Comparison of ENCODE assay signal across 21 cellular contexts in the genomic region with DNA sequence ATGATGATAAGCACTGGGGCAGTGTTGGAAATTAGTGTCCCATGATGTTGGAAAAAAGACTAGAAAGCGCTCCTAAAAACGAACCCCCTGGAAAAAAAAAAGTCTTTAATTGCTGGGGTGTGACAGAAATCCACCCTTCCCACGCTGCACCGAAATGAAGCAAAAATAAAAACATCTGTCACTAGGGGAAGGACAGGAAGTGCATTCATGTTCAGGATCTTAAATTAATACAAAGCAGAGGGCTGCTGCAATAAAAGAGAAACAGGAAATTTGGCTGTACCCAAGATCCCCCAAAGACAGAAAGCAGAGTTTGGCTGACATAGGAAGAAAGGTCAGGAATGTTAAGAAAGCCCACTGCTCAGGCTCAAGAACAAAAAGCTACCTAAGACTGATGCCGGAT.
"Had no signal": no experiment of that assay in that cellular context is flagged by ENCODE, and none has a peak within 500 bp of the region (broad histone marks: within the 10 kb centered on the region; RNA-seq: fewer than 3 reads in every experiment).

No MANE protein-coding gene starts in this region.

- DNase-seq: colonic mucosa; effector CD8-positive, alpha-beta T cell; heart left ventricle; hippocampal formation; kidney glomerular epithelial cell; mammary epithelial cell; mucosa of descending colon; naive thymus-derived CD8-positive, alpha-beta T cell; nucleus accumbens; ovary; right cardiac atrium; stimulated activated CD4-positive, alpha-beta T cell treated with anti-CD3 and anti-CD28 coated beads, Interleukin-4, amount 100 ng/mL, for 1 hour; stimulated activated CD8-positive, alpha-beta memory T cell treated with anti-CD3 and anti-CD28 coated beads, Interleukin-4, amount 100 ng/mL, for 48 hours; stimulated activated naive CD8-positive, alpha-beta T cell treated with anti-CD3 and anti-CD28 coated beads, Interleukin-15, Interleukin-2, amounts not matched to agents 100 U/mL and 50 U/mL, for 24 hours; thyroid gland; upper lobe of left lung; uterus had no signal

- ATAC-seq: esophagus mucosa; heart left ventricle; left lobe of liver; mucosa of descending colon; naive thymus-derived CD8-positive, alpha-beta T cell; right cardiac atrium; stimulated activated effector memory CD8-positive, alpha-beta T cell treated with anti-CD3 and anti-CD28 coated beads, Interleukin-12 subunit alpha, Interleukin-12 subunit beta, amount 100 ng/mL, for 72 hours; stimulated activated naive CD8-positive, alpha-beta T cell treated with anti-CD3 and anti-CD28 coated beads, Interleukin-15, Interleukin-2, amounts not matched to agents 100 U/mL and 50 U/mL, for 24 hours had no signal

- H3K27ac Mint-ChIP-seq: naive thymus-derived CD8-positive, alpha-beta T cell; neural progenitor cell; stimulated activated effector memory CD8-positive, alpha-beta T cell treated with anti-CD3 and anti-CD28 coated beads, Interleukin-12 subunit alpha, Interleukin-12 subunit beta, amount 100 ng/mL, for 72 hours had no signal

- H3K4me3 Mint-ChIP-seq: naive thymus-derived CD8-positive, alpha-beta T cell; neural progenitor cell; stimulated activated effector memory CD8-positive, alpha-beta T cell treated with anti-CD3 and anti-CD28 coated beads, Interleukin-12 subunit alpha, Interleukin-12 subunit beta, amount 100 ng/mL, for 72 hours had no signal

- H3K4me1 Mint-ChIP-seq: naive thymus-derived CD8-positive, alpha-beta T cell; neural progenitor cell; stimulated activated effector memory CD8-positive, alpha-beta T cell treated with anti-CD3 and anti-CD28 coated beads, Interleukin-12 subunit alpha, Interleukin-12 subunit beta, amount 100 ng/mL, for 72 hours had no signal

- H3K9me3 Mint-ChIP-seq: stimulated activated effector memory CD8-positive, alpha-beta T cell treated with anti-CD3 and anti-CD28 coated beads, Interleukin-12 subunit alpha, Interleukin-12 subunit beta, amount 100 ng/mL, for 72 hours had no signal

- H3K36me3 Mint-ChIP-seq: neural progenitor cell; stimulated activated effector memory CD8-positive, alpha-beta T cell treated with anti-CD3 and anti-CD28 coated beads, Interleukin-12 subunit alpha, Interleukin-12 subunit beta, amount 100 ng/mL, for 72 hours had no signal
